In the genomic region with DNA sequence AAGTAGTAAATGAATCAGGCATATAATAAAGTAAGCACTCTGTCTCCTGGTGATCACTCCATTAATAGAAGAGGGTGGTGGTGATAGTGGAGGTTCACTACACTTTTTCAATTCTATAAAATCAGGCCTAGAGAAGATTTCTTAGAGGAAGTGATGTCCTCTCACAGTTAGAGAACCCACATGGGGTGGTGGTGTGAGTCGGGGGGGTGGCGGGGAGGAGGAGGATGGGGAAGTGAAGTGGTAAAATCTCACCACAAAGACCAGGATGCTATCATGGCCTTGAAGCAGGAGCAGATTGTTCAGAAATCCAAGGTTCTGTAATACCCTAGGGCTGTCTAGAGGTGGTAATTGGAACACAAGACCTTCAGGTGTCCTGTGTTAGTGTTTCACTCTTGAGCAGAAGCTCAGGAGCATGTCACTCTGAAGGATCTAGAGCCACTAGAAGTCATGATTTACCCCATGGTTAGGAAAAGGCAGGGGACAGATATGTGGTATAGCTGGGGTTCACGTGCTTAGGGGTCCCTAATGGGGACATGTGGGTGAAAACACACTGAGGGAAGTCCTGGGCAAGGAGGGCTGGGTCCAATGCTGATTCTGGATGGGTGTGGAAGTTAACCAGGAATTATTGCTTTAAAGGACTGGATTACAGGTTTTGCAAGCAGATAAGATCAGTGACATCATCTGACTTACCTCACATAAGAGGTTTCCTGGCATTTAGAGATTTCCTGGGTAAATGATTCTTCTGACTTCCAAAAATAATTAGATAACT, we compare ENCODE assay signal across 1 cellular context.
TF ChIP-seq lines count a peak whose summit lies in the region.

No MANE protein-coding gene starts in this region.

TF ChIP-seq in HepG2, 621 proteins besides CTCF, POLR2A, EP300 and RAD21 (continued from another document):
- TF ChIP-seq, protein P1, sequence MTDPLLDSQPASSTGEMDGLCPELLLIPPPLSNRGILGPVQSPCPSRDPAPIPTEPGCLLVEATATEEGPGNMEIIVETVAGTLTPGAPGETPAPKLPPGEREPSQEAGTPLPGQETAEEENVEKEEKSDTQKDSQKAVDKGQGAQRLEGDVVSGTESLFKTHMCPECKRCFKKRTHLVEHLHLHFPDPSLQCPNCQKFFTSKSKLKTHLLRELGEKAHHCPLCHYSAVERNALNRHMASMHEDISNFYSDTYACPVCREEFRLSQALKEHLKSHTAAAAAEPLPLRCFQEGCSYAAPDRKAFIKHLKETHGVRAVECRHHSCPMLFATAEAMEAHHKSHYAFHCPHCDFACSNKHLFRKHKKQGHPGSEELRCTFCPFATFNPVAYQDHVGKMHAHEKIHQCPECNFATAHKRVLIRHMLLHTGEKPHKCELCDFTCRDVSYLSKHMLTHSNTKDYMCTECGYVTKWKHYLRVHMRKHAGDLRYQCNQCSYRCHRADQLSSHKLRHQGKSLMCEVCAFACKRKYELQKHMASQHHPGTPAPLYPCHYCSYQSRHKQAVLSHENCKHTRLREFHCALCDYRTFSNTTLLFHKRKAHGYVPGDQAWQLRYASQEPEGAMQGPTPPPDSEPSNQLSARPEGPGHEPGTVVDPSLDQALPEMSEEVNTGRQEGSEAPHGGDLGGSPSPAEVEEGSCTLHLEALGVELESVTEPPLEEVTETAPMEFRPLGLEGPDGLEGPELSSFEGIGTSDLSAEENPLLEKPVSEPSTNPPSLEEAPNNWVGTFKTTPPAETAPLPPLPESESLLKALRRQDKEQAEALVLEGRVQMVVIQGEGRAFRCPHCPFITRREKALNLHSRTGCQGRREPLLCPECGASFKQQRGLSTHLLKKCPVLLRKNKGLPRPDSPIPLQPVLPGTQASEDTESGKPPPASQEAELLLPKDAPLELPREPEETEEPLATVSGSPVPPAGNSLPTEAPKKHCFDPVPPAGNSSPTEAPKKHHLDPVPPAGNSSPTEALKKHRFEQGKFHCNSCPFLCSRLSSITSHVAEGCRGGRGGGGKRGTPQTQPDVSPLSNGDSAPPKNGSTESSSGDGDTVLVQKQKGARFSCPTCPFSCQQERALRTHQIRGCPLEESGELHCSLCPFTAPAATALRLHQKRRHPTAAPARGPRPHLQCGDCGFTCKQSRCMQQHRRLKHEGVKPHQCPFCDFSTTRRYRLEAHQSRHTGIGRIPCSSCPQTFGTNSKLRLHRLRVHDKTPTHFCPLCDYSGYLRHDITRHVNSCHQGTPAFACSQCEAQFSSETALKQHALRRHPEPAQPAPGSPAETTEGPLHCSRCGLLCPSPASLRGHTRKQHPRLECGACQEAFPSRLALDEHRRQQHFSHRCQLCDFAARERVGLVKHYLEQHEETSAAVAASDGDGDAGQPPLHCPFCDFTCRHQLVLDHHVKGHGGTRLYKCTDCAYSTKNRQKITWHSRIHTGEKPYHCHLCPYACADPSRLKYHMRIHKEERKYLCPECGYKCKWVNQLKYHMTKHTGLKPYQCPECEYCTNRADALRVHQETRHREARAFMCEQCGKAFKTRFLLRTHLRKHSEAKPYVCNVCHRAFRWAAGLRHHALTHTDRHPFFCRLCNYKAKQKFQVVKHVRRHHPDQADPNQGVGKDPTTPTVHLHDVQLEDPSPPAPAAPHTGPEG (CRISPR knock-in tag; IDR thresholded peaks at IDR 0.05) = no peak
- no peak for TF ChIP-seq CEBPB (IDR thresholded peaks at IDR 0.05; ENCODE audit: borderline replicate concordance, low read depth, low read length)
- TF ChIP-seq AGO2 (optimal IDR thresholded peaks at IDR 0.05; ENCODE audit: low read depth, low read length) = no peak
